1 cellular context compared by ENCODE assay signal in the genomic region with DNA sequence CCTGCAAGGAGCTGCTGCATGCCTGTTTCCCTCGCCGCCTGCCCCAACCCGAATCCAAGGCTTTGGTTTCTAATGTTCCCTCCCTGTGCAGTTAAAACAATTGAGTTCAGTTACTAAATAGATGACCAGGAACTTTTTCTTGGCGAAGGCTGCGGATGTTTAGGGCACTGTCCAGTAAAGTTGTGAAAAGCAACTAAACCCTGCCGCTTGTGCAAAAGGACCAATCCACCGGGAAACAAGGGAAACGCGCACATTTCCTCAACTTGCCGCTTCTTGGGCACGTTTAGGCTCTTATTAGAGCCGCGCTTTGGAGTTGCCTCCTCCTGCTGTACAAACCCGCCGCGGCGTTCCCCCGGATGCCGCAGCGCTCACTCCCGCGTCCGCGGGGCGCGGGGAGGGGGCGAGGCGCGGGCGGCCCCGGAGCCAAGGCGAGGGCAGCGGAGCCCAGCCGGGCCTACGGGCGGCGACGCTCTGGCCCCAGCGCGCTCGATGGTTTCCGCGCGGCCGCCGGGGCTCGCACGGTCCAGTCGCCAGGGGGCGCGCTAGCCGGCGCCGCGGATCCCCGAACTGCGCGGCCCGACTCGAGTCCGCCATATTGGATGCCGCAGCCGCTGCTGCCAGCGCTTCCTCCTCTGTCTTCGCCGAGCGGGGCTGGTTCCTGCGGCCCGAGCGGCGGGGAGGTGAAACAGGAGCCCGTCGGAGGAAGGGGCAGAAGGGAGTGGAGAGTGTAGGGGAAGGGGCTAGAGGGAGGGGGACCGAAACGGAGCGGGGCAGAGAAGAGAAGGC.
TF ChIP-seq lines count a peak whose summit lies in the region.

A gene with protein sequence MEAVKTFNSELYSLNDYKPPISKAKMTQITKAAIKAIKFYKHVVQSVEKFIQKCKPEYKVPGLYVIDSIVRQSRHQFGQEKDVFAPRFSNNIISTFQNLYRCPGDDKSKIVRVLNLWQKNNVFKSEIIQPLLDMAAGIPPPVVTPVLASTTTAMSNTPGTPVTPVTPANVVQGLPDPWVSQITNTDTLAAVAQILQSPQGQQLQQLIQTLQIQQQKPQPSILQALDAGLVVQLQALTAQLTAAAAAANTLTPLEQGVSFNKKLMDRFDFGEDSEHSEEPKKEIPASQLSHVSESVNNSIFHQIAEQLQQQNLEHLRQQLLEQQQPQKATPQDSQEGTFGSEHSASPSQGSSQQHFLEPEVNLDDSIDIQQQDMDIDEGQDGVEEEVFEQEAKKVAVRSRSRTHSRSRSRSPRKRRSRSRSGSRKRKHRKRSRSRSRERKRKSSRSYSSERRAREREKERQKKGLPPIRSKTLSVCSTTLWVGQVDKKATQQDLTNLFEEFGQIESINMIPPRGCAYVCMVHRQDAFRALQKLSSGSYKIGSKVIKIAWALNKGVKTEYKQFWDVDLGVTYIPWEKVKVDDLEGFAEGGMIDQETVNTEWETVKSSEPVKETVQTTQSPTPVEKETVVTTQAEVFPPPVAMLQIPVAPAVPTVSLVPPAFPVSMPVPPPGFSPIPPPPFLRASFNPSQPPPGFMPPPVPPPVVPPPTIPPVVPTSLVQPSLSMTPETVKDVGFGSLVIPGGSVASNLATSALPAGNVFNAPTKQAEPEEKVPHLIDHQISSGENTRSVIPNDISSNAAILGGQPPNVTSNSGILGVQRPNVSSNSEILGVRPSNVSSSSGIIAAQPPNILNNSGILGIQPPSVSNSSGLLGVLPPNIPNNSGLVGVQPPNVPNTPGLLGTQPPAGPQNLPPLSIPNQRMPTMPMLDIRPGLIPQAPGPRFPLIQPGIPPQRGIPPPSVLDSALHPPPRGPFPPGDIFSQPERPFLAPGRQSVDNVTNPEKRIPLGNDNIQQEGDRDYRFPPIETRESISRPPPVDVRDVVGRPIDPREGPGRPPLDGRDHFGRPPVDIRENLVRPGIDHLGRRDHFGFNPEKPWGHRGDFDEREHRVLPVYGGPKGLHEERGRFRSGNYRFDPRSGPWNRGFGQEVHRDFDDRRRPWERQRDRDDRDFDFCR (N-terminal part only) (plus strand): TSS at position 593 of the 786 bp plus-strand sequence. CDS start 485 bp downstream, outside the sequence.

TF ChIP-seq in IMR-90, 13 proteins besides CTCF, POLR2A, EP300 and RAD21:
- TF ChIP-seq NFE2L2 (IDR thresholded peaks at IDR 0.05; ENCODE audit: low read depth, low read length) (no peak), CEBPB (IDR thresholded peaks at IDR 0.05; ENCODE audit: low read depth, low read length) (no peak), MAFK (IDR thresholded peaks at IDR 0.05; ENCODE audit: low read depth, low read length) (no peak), BHLHE40 (IDR thresholded peaks at IDR 0.05; ENCODE audit: low read depth, low read length) (no peak), RCOR1 (IDR thresholded peaks at IDR 0.05; ENCODE audit: insufficient replicate concordance, low read length) (no peak), FOS (IDR thresholded peaks at IDR 0.05; ENCODE audit: low read depth, low read length) (no peak), ELK1 (IDR thresholded peaks at IDR 0.05; ENCODE audit: borderline replicate concordance, low read depth, low read length) (no peak), RFX5 (IDR thresholded peaks at IDR 0.05; ENCODE audit: low read depth, low read length) (no peak), USF2 (IDR thresholded peaks at IDR 0.05; ENCODE audit: low read depth, low read length) (no peak), CHD1 (IDR thresholded peaks at IDR 0.05; ENCODE audit: low read depth, low read length) (0 out of 2 replicates have a peak, but pooled peaks have one; percentile 51), MXI1 (IDR thresholded peaks at IDR 0.05; ENCODE audit: borderline replicate concordance, low read depth, low read length) (peak; percentile 17; the same call in 1 of the 2 replicates), MAZ (IDR thresholded peaks at IDR 0.05; ENCODE audit: borderline replicate concordance, low read depth, low read length) (peak; percentile 80; the same call in 1 of the 2 replicates), SMC3 (IDR thresholded peaks at IDR 0.05; ENCODE audit: low read depth, low read length) (peak; percentile 58)
